ENCODE assay signal across 27 cellular contexts in the genomic region with DNA sequence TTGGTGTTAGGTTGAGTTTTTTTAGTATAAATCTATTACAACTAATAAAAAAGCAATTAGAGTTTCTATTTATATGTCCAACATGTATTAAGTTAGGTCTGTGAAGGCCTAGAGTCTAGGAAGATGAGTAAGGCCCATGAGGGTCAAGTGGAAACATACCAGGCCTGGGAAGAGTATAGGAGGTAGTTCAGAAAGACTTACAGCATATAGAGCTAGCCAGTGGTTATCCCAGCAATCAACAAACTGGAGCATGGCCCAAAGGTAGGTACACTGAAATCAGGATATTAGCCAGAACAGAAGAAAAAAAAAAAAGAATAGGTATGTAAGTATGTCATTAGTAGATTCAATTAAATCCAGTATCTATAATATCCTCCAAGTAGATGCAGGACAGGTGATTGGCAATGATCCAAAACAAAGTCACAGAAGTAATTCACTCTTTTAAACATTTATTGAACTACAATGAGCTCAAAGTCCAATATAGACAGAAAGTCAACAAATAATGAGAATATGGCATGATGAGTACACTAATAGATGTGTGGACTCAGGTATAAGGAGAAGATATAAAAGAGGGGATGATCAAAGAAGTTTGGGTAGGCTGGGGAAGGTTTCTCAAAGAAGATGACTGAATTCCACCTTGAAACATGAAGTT.
DNase-seq lines count a peak whose midpoint lies in the region; ATAC-seq and TF ChIP-seq lines count a peak whose summit lies in the region.
"Had no signal": no experiment of that assay in that cellular context is flagged by ENCODE, and none has a peak within 500 bp of the region (broad histone marks: within the 10 kb centered on the region; RNA-seq: fewer than 3 reads in every experiment).

No MANE protein-coding gene starts in this region.

- intact Hi-C loops in left colon (cut with DNase I, micrococcal nuclease), result no loop called here
- intact Hi-C loops in activated T-helper 2 cell treated with anti-CD3 and anti-CD28 coated beads, Interferon-gamma antibody, Interleukin-2, Interleukin-4, amounts not matched to agents 10 μg/mL and 5 μg/mL and 100 μg/mL, durations not matched to agents 14 hours and 24 hours and 36 hours (cut with micrococcal nuclease), result no loop called here

- H3K4me1 Mint-ChIP-seq in activated T-helper 2 cell treated with anti-CD3 and anti-CD28 coated beads, Interferon-gamma antibody, Interleukin-2, Interleukin-4, amounts not matched to agents 10 μg/mL and 5 μg/mL and 100 μg/mL, durations not matched to agents 14 hours and 24 hours and 36 hours (ENCODE audit: low read depth), result no peaks in the 10 kb centered on the region

- H3K4me3 Mint-ChIP-seq in activated T-helper 2 cell treated with anti-CD3 and anti-CD28 coated beads, Interferon-gamma antibody, Interleukin-2, Interleukin-4, amounts not matched to agents 10 μg/mL and 5 μg/mL and 100 μg/mL, durations not matched to agents 14 hours and 24 hours and 36 hours (ENCODE audit: low read depth), result no peak overlapping the region
- H3K4me3 Mint-ChIP-seq: CD4-positive, alpha-beta T cell; HFFc6 had no signal

- H3K36me3 Mint-ChIP-seq in activated T-helper 2 cell treated with anti-CD3 and anti-CD28 coated beads, Interferon-gamma antibody, Interleukin-2, Interleukin-4, amounts not matched to agents 10 μg/mL and 5 μg/mL and 100 μg/mL, durations not matched to agents 14 hours and 24 hours and 36 hours (ENCODE audit: low read depth), result no peaks in the 10 kb centered on the region

- peak overlapping the region; percentile 44 for H3K27ac ChIP-seq in 22Rv1
- H3K27ac ChIP-seq: PC-9, SJCRH30 had no signal

- ATAC-seq in left colon, result peak; percentile 94
- no peak for ATAC-seq in HG02571 (IDR thresholded peaks at IDR 0.05; ENCODE audit: unreplicated experiment)
- ATAC-seq: Right ventricle myocardium inferior, SK-N-SH treated with all-trans-retinoic acid at 6 μM for 48 hours had no signal

- H3K27ac Mint-ChIP-seq in activated T-helper 2 cell treated with anti-CD3 and anti-CD28 coated beads, Interferon-gamma antibody, Interleukin-2, Interleukin-4, amounts not matched to agents 10 μg/mL and 5 μg/mL and 100 μg/mL, durations not matched to agents 14 hours and 24 hours and 36 hours, result no peak overlapping the region
- H3K27ac Mint-ChIP-seq: CD4-positive, alpha-beta T cell; HFFc6 had no signal

- no peaks in the 10 kb centered on the region for H3K9me3 Mint-ChIP-seq in activated T-helper 2 cell treated with anti-CD3 and anti-CD28 coated beads, Interferon-gamma antibody, Interleukin-2, Interleukin-4, amounts not matched to agents 10 μg/mL and 5 μg/mL and 100 μg/mL, durations not matched to agents 14 hours and 24 hours and 36 hours
- H3K9me3 Mint-ChIP-seq: CD4-positive, alpha-beta T cell; HFFc6 had no signal

- no peak for TF ChIP-seq CTCF in 22Rv1 (IDR thresholded peaks at IDR 0.05)

- peak; percentile 50 for DNase-seq in DMS53 (lab: John Stamatoyannopoulos, UW)
- no peak for DNase-seq in DMS53 treated with DMSO at 0.1 percent for 48 hours (lab: John Stamatoyannopoulos, UW; ENCODE audit: unreplicated experiment)
- DNase-seq in NCI-H748 treated with DMSO at 0.1 percent for 48 hours (lab: John Stamatoyannopoulos, UW), result peak; percentile 25
- no peak for DNase-seq in left colon
- no peak for DNase-seq in activated T-helper 2 cell treated with anti-CD3 and anti-CD28 coated beads, Interferon-gamma antibody, Interleukin-2, Interleukin-4, amounts not matched to agents 10 μg/mL and 5 μg/mL and 100 μg/mL, durations not matched to agents 14 hours and 24 hours and 36 hours (ENCODE audit: low spot score)
- no peak for DNase-seq in foreskin melanocyte
- DNase-seq: 8988T; ACHN; CD4-positive, alpha-beta T cell; COR-L47; DMS79; EL; GDM1; GOT3; HFFc6; NCI-H1092 treated with DMSO at 0.1 percent for 48 hours; NCI-H1694; NCI-H2029 treated with DMSO at 0.1 percent for 48 hours; NCI-H446 treated with DMSO at 0.1 percent for 48 hours; NCI-H69; NK-92 treated with Interleukin-12 subunit alpha and Interleukin-12 subunit beta, amount 100 ng/mL, for 24 hours; PC-9; SJCRH30 had no signal

- peaks cover 6% of the 10 kb centered on the region for H3K27me3 Mint-ChIP-seq in activated T-helper 2 cell treated with anti-CD3 and anti-CD28 coated beads, Interferon-gamma antibody, Interleukin-2, Interleukin-4, amounts not matched to agents 10 μg/mL and 5 μg/mL and 100 μg/mL, durations not matched to agents 14 hours and 24 hours and 36 hours (ENCODE audit: low read depth)
- H3K27me3 Mint-ChIP-seq: CD4-positive, alpha-beta T cell had no signal

Comparison
In these comparisons a context has a peak if more than half of its experiments do, and no peak if none do; other contexts are left out.
1. DNase-seq: peak in DMS53 (single experiment) and NCI-H748 treated with DMSO at 0.1 percent for 48 hours (single experiment); none in DMS53 treated with DMSO at 0.1 percent for 48 hours (single experiment), left colon (0 of 2), activated T-helper 2 cell treated with anti-CD3 and anti-CD28 coated beads, Interferon-gamma antibody, Interleukin-2, Interleukin-4, amounts not matched to agents 10 μg/mL and 5 μg/mL and 100 μg/mL, durations not matched to agents 14 hours and 24 hours and 36 hours (single experiment) and foreskin melanocyte (single experiment).